ENCODE assay signal across 23 cellular contexts in the genomic region with DNA sequence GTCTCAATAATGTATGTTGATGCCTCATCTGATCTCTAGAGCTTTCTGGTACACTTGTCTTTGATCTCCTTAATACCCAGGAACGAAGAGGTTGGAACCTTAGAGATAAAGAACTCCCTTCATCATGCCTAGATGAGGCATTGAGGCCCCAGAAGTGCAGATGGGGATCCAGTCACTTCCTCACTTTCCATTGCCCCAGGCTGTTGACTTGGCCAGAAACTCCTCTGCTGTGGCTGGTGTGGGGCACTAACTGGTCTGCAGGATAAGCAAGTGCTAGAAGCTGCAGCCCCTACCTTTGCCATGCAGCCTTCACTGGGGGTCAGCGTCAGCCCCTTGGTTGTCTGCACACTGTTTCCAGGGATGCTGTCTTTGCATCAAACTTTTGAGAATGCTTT. TPM values are rescaled to one million over a fixed set of nuclear protein-coding genes. Genes with fewer than 3 reads are reported as not detected.
"Had no signal": no experiment of that assay in that cellular context is flagged by ENCODE, and none has a peak within 500 bp of the region (broad histone marks: within the 10 kb centered on the region; RNA-seq: fewer than 3 reads in every experiment).

No MANE protein-coding gene starts in this region.

- H3K36me3 Mint-ChIP-seq: activated naive CD8-positive, alpha-beta T cell; immature natural killer cell had no signal

- H3K79me2 ChIP-seq: parathyroid adenoma had no signal

- H3K9ac ChIP-seq: parathyroid adenoma had no signal

- H3K27ac Mint-ChIP-seq: activated CD8-positive, alpha-beta T cell treated with anti-CD3 and anti-CD28 coated beads, Interleukin-2, amount 10 ng/mL, durations not matched to agents 7 days and 5 days; activated naive CD8-positive, alpha-beta T cell; immature natural killer cell; stimulated activated naive B cell treated with anti-CD40 and anti-IgM and Interleukin-4, amounts not matched to agents 10 μg/mL and 1 μg/mL and 100 μg/mL, for 72 hours had no signal

- H3K36me3 ChIP-seq: adrenal gland, right lobe of liver, transverse colon, uterus had no signal

- H3K4me1 Mint-ChIP-seq: immature natural killer cell had no signal

- H2AFZ ChIP-seq: parathyroid adenoma had no signal

- H3K4me3 Mint-ChIP-seq: activated CD8-positive, alpha-beta T cell treated with anti-CD3 and anti-CD28 coated beads, Interleukin-2, amount 10 ng/mL, durations not matched to agents 7 days and 5 days; activated naive CD8-positive, alpha-beta T cell; immature natural killer cell; stimulated activated naive B cell treated with anti-CD40 and anti-IgM and Interleukin-4, amounts not matched to agents 10 μg/mL and 1 μg/mL and 100 μg/mL, for 72 hours had no signal

- H3K4me2 ChIP-seq: smooth muscle cell had no signal

- H3K4me1 ChIP-seq: adrenal gland, parathyroid adenoma had no signal

- DNase-seq: activated CD4-positive, alpha-beta T cell treated with anti-CD3 and anti-CD28 coated beads for 1 hour; activated CD4-positive, alpha-beta T cell treated with anti-CD3 and anti-CD28 coated beads, Interleukin-2, amount 50 U/mL, for 1 hour; activated CD8-positive, alpha-beta T cell treated with anti-CD3 and anti-CD28 coated beads, Interleukin-2, amount 10 ng/mL, durations not matched to agents 7 days and 5 days; activated naive CD4-positive, alpha-beta T cell; activated T-cell treated with anti-CD3 and anti-CD28 coated beads, Interleukin-2, amount 50 U/mL, for 1 hour; adrenal gland; effector CD4-positive, alpha-beta T cell; immature natural killer cell; kidney glomerular epithelial cell; left ventricle myocardium superior; nucleus accumbens; right lobe of liver; stimulated activated CD4-positive, alpha-beta T cell treated with anti-CD3 and anti-CD28 coated beads, Interleukin-2, amount 100 ng/mL, for 48 hours; stimulated activated CD8-positive, alpha-beta memory T cell treated with anti-CD3 and anti-CD28 coated beads, Interleukin-4, amount 100 ng/mL, for 48 hours; stimulated activated naive B cell treated with anti-CD40 and anti-IgM and Interleukin-4, amounts not matched to agents 10 μg/mL and 1 μg/mL and 100 μg/mL, for 72 hours; T-helper 1 cell; transverse colon; uterus had no signal

- H3K4me3 ChIP-seq: adrenal gland, right lobe of liver, smooth muscle cell, transverse colon, uterus had no signal

- H3K27ac ChIP-seq: adrenal gland, foreskin keratinocyte, parathyroid adenoma, right lobe of liver, transverse colon, uterus had no signal

- H3K27me3 Mint-ChIP-seq: activated naive CD8-positive, alpha-beta T cell had no signal

- H3K9me3 Mint-ChIP-seq: immature natural killer cell had no signal

- H3K9me3 ChIP-seq: adrenal gland, right lobe of liver, transverse colon, uterus had no signal

- H3K27me3 ChIP-seq: adrenal gland, right lobe of liver, transverse colon, uterus had no signal

- ATAC-seq: activated CD8-positive, alpha-beta T cell treated with anti-CD3 and anti-CD28 coated beads, Interleukin-2, amount 10 ng/mL, durations not matched to agents 7 days and 5 days; foreskin keratinocyte; left ventricle myocardium superior; right lobe of liver; stimulated activated naive B cell treated with anti-CD40 and anti-IgM and Interleukin-4, amounts not matched to agents 10 μg/mL and 1 μg/mL and 100 μg/mL, for 72 hours had no signal

RNA-seq across cellular contexts. Expression of gene STUM, which starts 49.9 kb away (rescaled TPM):
- total RNA-seq: activated CD8-positive, alpha-beta T cell treated with anti-CD3 and anti-CD28 coated beads, Interleukin-2, amount 10 ng/mL, durations not matched to agents 7 days and 5 days; astrocyte; foreskin keratinocyte had no signal
- polyA plus RNA-seq: foreskin keratinocyte, immature natural killer cell, smooth muscle cell had no signal
